ENCODE assay signal across 18 cellular contexts in genomic region chr15:62607643-62608042, GRCh38.
A peak's percentile ranks its signal among the peaks of the same experiment; 100 is the strongest.
DNase-seq lines count a peak whose midpoint lies in the region; ATAC-seq, FAIRE-seq and TF ChIP-seq lines count a peak whose summit lies in the region.
"Had no signal": no experiment of that assay in that cellular context is flagged by ENCODE, and none has a peak within 500 bp of the region (broad histone marks: within the 10 kb centered on the region; RNA-seq: fewer than 3 reads in every experiment).

No MANE protein-coding gene starts in this region.

- H3K4me3 Mint-ChIP-seq in activated CD4-positive, alpha-beta T cell treated with anti-CD3 and anti-CD28 coated beads for 36 hours = no peak overlapping the region
- H3K4me3 Mint-ChIP-seq: activated naive CD4-positive, alpha-beta T cell treated with anti-CD3 and anti-CD28 coated beads, Interleukin-2, amount 50 U/mL, for 24 hours; naive thymus-derived CD8-positive, alpha-beta T cell; type B pancreatic cell had no signal

- intact Hi-C loops in activated CD4-positive, alpha-beta T cell treated with anti-CD3 and anti-CD28 coated beads for 36 hours (cut with DNase I, micrococcal nuclease) = no loop called here

- no peaks in the 10 kb centered on the region for H3K4me1 Mint-ChIP-seq in activated CD4-positive, alpha-beta T cell treated with anti-CD3 and anti-CD28 coated beads for 36 hours
- H3K4me1 Mint-ChIP-seq: activated naive CD4-positive, alpha-beta T cell treated with anti-CD3 and anti-CD28 coated beads, Interleukin-2, amount 50 U/mL, for 24 hours; naive thymus-derived CD8-positive, alpha-beta T cell had no signal

- FAIRE-seq in urothelium cell line (lab: Jason Lieb, UNC) = peak; percentile 93
- FAIRE-seq: A204.1, endothelial cell of umbilical vein, HepG2 had no signal

- ATAC-seq in activated CD4-positive, alpha-beta T cell treated with anti-CD3 and anti-CD28 coated beads for 36 hours = peak; percentile 26
- no peak for ATAC-seq in HG02981 (IDR thresholded peaks at IDR 0.05; ENCODE audit: unreplicated experiment)
- ATAC-seq: HepG2; naive thymus-derived CD8-positive, alpha-beta T cell had no signal

- peak; percentile 8 for DNase-seq in activated CD4-positive, alpha-beta T cell treated with anti-CD3 and anti-CD28 coated beads for 36 hours
- DNase-seq in activated CD4-positive, alpha-beta T cell treated with anti-CD3 and anti-CD28 coated beads for 4 hours = no peak
- DNase-seq in adipocyte (ENCODE audit: low read depth) (peak; percentile 63), foreskin fibroblast (peak; percentile 87 to 89), urothelium cell line (ENCODE audit: low spot score) (no peak), NCI-H187 (lab: John Stamatoyannopoulos, UW) (no peak)
- DNase-seq in central memory CD4-positive, alpha-beta T cell = no peak
- DNase-seq: activated CD8-positive, alpha-beta memory T cell treated with anti-CD3 and anti-CD28 coated beads, Interleukin-2, amount 50 U/mL, for 4 hours; GDM1; naive thymus-derived CD8-positive, alpha-beta T cell; NCI-H1417; NCI-H446 had no signal

- CTCF ChIA-PET in activated CD4-positive, alpha-beta T cell treated with anti-CD3 and anti-CD28 coated beads for 36 hours (lab: Charles Lee) = no interaction called here

- H3K27ac Mint-ChIP-seq in activated CD4-positive, alpha-beta T cell treated with anti-CD3 and anti-CD28 coated beads for 36 hours = no peak overlapping the region
- H3K27ac Mint-ChIP-seq: activated naive CD4-positive, alpha-beta T cell treated with anti-CD3 and anti-CD28 coated beads, Interleukin-2, amount 50 U/mL, for 24 hours; type B pancreatic cell had no signal

- no peaks in the 10 kb centered on the region for H3K9me3 ChIP-seq in adipocyte (ENCODE audit: control insufficient read depth, low read length)

- no peaks in the 10 kb centered on the region for H3K9me3 Mint-ChIP-seq in activated CD4-positive, alpha-beta T cell treated with anti-CD3 and anti-CD28 coated beads for 36 hours (ENCODE audit: low read depth)
- H3K9me3 Mint-ChIP-seq: activated naive CD4-positive, alpha-beta T cell treated with anti-CD3 and anti-CD28 coated beads, Interleukin-2, amount 50 U/mL, for 24 hours; naive thymus-derived CD8-positive, alpha-beta T cell had no signal

- no peaks in the 10 kb centered on the region for H3K36me3 Mint-ChIP-seq in activated CD4-positive, alpha-beta T cell treated with anti-CD3 and anti-CD28 coated beads for 36 hours (ENCODE audit: low read depth)
- H3K36me3 Mint-ChIP-seq: activated naive CD4-positive, alpha-beta T cell treated with anti-CD3 and anti-CD28 coated beads, Interleukin-2, amount 50 U/mL, for 24 hours; naive thymus-derived CD8-positive, alpha-beta T cell; type B pancreatic cell had no signal

- peaks cover 67% of the 10 kb centered on the region for H3K4me1 ChIP-seq in adipocyte (ENCODE audit: control insufficient read depth, insufficient read depth, low read length)

- peak overlapping the region; percentile 14 for H3K9ac ChIP-seq in adipocyte (ENCODE audit: low read length)

- H3K36me3 ChIP-seq in adipocyte (ENCODE audit: control insufficient read depth, insufficient read depth, low read length, severe bottlenecking) = peaks cover 4% of the 10 kb centered on the region

- no peak for TF ChIP-seq CTCF in foreskin fibroblast (IDR thresholded peaks at IDR 0.05; ENCODE audit: low read depth, low read length)

- H3K27me3 ChIP-seq in adipocyte (replicated peaks; ENCODE audit: control insufficient read depth, insufficient read depth, low read length) = no peaks in the 10 kb centered on the region

- no peak overlapping the region for H3K4me3 ChIP-seq in adipocyte (ENCODE audit: low read length)
- no peak overlapping the region for H3K4me3 ChIP-seq in foreskin fibroblast (ENCODE audit: low read depth in 1 of 2, low read length in 2 of 2)

- peaks cover 15% of the 10 kb centered on the region for H3K27me3 Mint-ChIP-seq in activated CD4-positive, alpha-beta T cell treated with anti-CD3 and anti-CD28 coated beads for 36 hours
- H3K27me3 Mint-ChIP-seq: type B pancreatic cell had no signal

- POLR2A ChIA-PET in activated CD4-positive, alpha-beta T cell treated with anti-CD3 and anti-CD28 coated beads for 36 hours (lab: Charles Lee) = no interaction called here

Comparison
In these comparisons a context has a peak if more than half of its experiments do, and no peak if none do; other contexts are left out.
1. DNase-seq: peak in activated CD4-positive, alpha-beta T cell treated with anti-CD3 and anti-CD28 coated beads for 36 hours (single experiment), adipocyte (single experiment) and foreskin fibroblast (2 of 2); none in activated CD4-positive, alpha-beta T cell treated with anti-CD3 and anti-CD28 coated beads for 4 hours (0 of 2), urothelium cell line (single experiment), central memory CD4-positive, alpha-beta T cell (single experiment) and NCI-H187 (0 of 2).